In genomic region chr1:940121-941026, GRCh38 we compare ENCODE assay signal across 1 cellular context.
TF ChIP-seq lines count a peak whose summit lies in the region.

No MANE protein-coding gene starts in this region.

TF ChIP-seq in H1, 55 proteins besides CTCF, POLR2A, EP300 and RAD21:
- TF ChIP-seq EZH2 (IDR thresholded peaks at IDR 0.05; ENCODE audit: low read depth, low read length, severe bottlenecking) (peak; percentile 95), EGR1 (IDR thresholded peaks at IDR 0.05; ENCODE audit: borderline replicate concordance, low read depth, low read length) (0 out of 2 replicates have a peak, but pooled peaks have one; percentile 7), NANOG (IDR thresholded peaks at IDR 0.05; ENCODE audit: insufficient read depth, low read depth, low read length, poor library complexity, severe bottlenecking) (no peak), NRF1 (IDR thresholded peaks at IDR 0.05; ENCODE audit: low read depth, low read length) (no peak), RBBP5 (IDR thresholded peaks at IDR 0.05; ENCODE audit: borderline replicate concordance, low read depth, low read length) (0 out of 2 replicates have a peak, but pooled peaks have one; percentile 32), SUZ12 (IDR thresholded peaks at IDR 0.05; ENCODE audit: low read length) (peak; percentile 85; the same call in 1 of the 2 replicates)
